ENCODE assay signal across 8 cellular contexts in the genomic region with DNA sequence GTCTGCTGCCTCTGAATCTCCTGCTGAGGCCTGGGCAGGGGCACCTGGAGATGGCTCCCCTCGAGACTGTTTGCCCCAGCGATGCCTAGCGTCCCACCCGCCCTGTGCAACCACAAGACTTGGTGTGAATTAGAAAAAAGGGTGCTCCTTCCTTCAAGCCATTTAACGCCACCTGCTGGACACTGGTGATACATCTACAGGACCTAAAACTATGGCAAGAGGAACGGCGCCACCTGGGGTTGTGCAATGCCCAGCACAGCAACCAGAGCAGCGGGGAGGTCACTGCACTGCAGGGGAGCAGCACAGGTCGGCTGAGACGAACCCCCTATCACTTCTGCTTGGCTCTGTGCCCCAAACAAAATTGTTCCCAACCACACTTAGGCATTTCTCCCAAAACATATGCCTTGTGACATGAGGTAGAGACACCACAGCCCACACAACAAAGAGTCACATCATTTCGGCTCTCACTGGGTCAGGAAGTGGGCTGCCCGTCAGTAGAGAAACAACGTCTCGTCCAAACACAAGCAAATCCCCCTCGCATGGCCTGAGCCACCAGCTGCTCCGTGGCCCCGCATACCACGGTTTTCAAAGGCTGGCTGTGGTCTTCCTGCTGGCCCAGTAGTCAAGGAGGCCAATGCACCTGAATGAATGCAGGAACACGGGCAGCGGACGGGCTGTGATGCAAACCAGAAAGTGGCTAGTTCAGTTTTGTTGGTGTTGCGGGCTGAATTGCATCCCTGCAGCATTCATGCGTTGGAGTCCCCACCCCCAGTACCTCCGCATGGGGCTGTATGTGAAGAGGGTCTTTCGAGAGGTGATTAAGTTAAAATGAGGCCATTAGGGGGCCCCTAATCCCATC.
A peak's percentile ranks its signal among the peaks of the same experiment; 100 is the strongest.
DNase-seq lines count a peak whose midpoint lies in the region; ATAC-seq and TF ChIP-seq lines count a peak whose summit lies in the region.

No MANE protein-coding gene starts in this region.

- no peak overlapping the region for H3K4me3 Mint-ChIP-seq in T-helper 2 cell treated with Interferon-gamma antibody and Interleukin-4, amounts not matched to agents 5 μg/mL and 100 μg/mL, for 36 hours

- H3K36me3 Mint-ChIP-seq in T-helper 2 cell treated with Interferon-gamma antibody and Interleukin-4, amounts not matched to agents 5 μg/mL and 100 μg/mL, for 36 hours (ENCODE audit: low read depth): no peaks in the 10 kb centered on the region

- H3K4me3 ChIP-seq in thoracic aorta: no peak overlapping the region

- DNase-seq in 8988T: peak; percentile 75
- DNase-seq in NCI-H1694 (lab: John Stamatoyannopoulos, UW): peak; percentile 86
- peak; percentile 11 for DNase-seq in T-helper 2 cell treated with Interferon-gamma antibody and Interleukin-4, amounts not matched to agents 5 μg/mL and 100 μg/mL, for 36 hours (ENCODE audit: low spot score)
- DNase-seq in ecto neural progenitor cell (ENCODE audit: low spot score): peak; percentile 81
- peak; percentile 70 for DNase-seq in midbrain (lab: John Stamatoyannopoulos, UW)
- no peak for DNase-seq in thoracic aorta (ENCODE audit: low spot score)
- no peak for DNase-seq in stimulated activated naive CD4-positive, alpha-beta T cell (lab: John Stamatoyannopoulos, UW)

- no peak overlapping the region for H3K27ac Mint-ChIP-seq in T-helper 2 cell treated with Interferon-gamma antibody and Interleukin-4, amounts not matched to agents 5 μg/mL and 100 μg/mL, for 36 hours

- no peaks in the 10 kb centered on the region for H3K27me3 Mint-ChIP-seq in T-helper 2 cell treated with Interferon-gamma antibody and Interleukin-4, amounts not matched to agents 5 μg/mL and 100 μg/mL, for 36 hours (ENCODE audit: low read depth)

- no peak overlapping the region for H3K27ac ChIP-seq in thoracic aorta

- H3K36me3 ChIP-seq in thoracic aorta: no peaks in the 10 kb centered on the region

- H3K4me1 Mint-ChIP-seq in T-helper 2 cell treated with Interferon-gamma antibody and Interleukin-4, amounts not matched to agents 5 μg/mL and 100 μg/mL, for 36 hours (ENCODE audit: low read depth): no peaks in the 10 kb centered on the region

- H3K4me1 ChIP-seq in thoracic aorta (ENCODE audit: control insufficient read depth in 1 of 2, low read depth in 2 of 2): no peaks in the 10 kb centered on the region

- TF ChIP-seq CTCF in GM12872 (IDR thresholded peaks at IDR 0.05; ENCODE audit: insufficient read depth, low read depth, low read length) (peak; percentile 94), thoracic aorta (IDR thresholded peaks at IDR 0.05) (peak; percentile 27)

- no peak for ATAC-seq in thoracic aorta (ENCODE audit: insufficient number of reproducible peaks, low FRiP score, low read depth)

- no peaks in the 10 kb centered on the region for H3K9me3 ChIP-seq in thoracic aorta

- no peaks in the 10 kb centered on the region for H3K27me3 ChIP-seq in thoracic aorta (replicated peaks; ENCODE audit: insufficient read depth)

- H3K9me3 Mint-ChIP-seq in T-helper 2 cell treated with Interferon-gamma antibody and Interleukin-4, amounts not matched to agents 5 μg/mL and 100 μg/mL, for 36 hours: no peaks in the 10 kb centered on the region

Comparison
In these comparisons a context has a peak if more than half of its experiments do, and no peak if none do; other contexts are left out.
1. DNase-seq: peak in 8988T (single experiment), NCI-H1694 (single experiment), T-helper 2 cell treated with Interferon-gamma antibody and Interleukin-4, amounts not matched to agents 5 μg/mL and 100 μg/mL, for 36 hours (single experiment), ecto neural progenitor cell (single experiment) and midbrain (single experiment); none in thoracic aorta (single experiment) and stimulated activated naive CD4-positive, alpha-beta T cell (0 of 6).